31 cellular contexts compared by ENCODE assay signal in the genomic region with DNA sequence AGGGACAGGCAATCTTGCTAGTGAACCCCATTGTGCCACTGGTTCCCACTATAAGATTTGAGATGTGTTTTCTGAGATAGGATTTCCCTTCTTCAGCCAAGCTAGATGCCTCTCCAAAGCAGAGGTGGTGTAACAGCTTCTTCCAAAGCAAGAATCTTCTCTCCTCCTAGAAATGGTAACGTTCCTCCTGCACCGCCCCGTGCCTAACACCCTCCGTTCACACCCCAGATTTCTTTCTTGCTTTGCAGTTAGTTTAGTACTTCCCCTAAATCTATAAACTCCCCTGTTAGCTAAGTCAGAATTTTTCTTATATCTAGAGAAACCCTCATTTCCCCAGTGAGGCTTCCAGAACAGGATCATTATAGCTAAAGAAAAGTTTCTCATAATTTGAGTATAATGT.
DNase-seq lines count a peak whose midpoint lies in the region; ATAC-seq and TF ChIP-seq lines count a peak whose summit lies in the region.
"Had no signal": no experiment of that assay in that cellular context is flagged by ENCODE, and none has a peak within 500 bp of the region (broad histone marks: within the 10 kb centered on the region; RNA-seq: fewer than 3 reads in every experiment).

No MANE protein-coding gene starts in this region.

- H3K27me3 Mint-ChIP-seq in neural progenitor cell (ENCODE audit: insufficient read depth, low read depth) = no peaks in the 10 kb centered on the region
- H3K27me3 Mint-ChIP-seq: B cell; CD4-positive, alpha-beta memory T cell; CD4-positive, alpha-beta T cell; CD8-positive, alpha-beta memory T cell had no signal

- no peaks in the 10 kb centered on the region for H3K27me3 ChIP-seq in neural progenitor cell
- H3K27me3 ChIP-seq: BE2C; BLaER1; BLaER1 treated with 17β-estradiol and CSF1 and Interleukin-3, amounts not matched to agents 10 nM and 100 nM had no signal

- no peaks in the 10 kb centered on the region for H3F3A ChIP-seq in neural progenitor cell (ENCODE audit: low read depth)

- no peaks in the 10 kb centered on the region for H3K79me2 ChIP-seq in neural progenitor cell (ENCODE audit: low read depth)

- ATAC-seq in left ventricle myocardium superior = no peak
- ATAC-seq: A549; CD8-positive, alpha-beta T cell had no signal

- H3K4me3 Mint-ChIP-seq in neural progenitor cell = no peak overlapping the region
- H3K4me3 Mint-ChIP-seq: B cell; CD14-positive monocyte; CD4-positive, alpha-beta memory T cell; CD4-positive, alpha-beta T cell; CD4-positive, CD25-positive, alpha-beta regulatory T cell; CD8-positive, alpha-beta memory T cell; CD8-positive, alpha-beta T cell had no signal

- H3K36me3 ChIP-seq in neural progenitor cell = no peaks in the 10 kb centered on the region
- H3K36me3 ChIP-seq: BE2C; BLaER1; BLaER1 treated with 17β-estradiol and CSF1 and Interleukin-3, amounts not matched to agents 10 nM and 100 nM had no signal

- H4K20me1 ChIP-seq in neural progenitor cell (ENCODE audit: low read depth) = no peaks in the 10 kb centered on the region
- H4K20me1 ChIP-seq: BLaER1; BLaER1 treated with 17β-estradiol and CSF1 and Interleukin-3, amounts not matched to agents 10 nM and 100 nM had no signal

- no peak overlapping the region for H3K4me3 ChIP-seq in neural progenitor cell
- H3K4me3 ChIP-seq: A549; BLaER1; BLaER1 treated with 17β-estradiol and CSF1 and Interleukin-3, amounts not matched to agents 10 nM and 100 nM had no signal

- H3K9me3 ChIP-seq in neural progenitor cell (ENCODE audit: low read depth) = no peaks in the 10 kb centered on the region
- H3K9me3 ChIP-seq: A549, BE2C, BLaER1 had no signal

- no peak overlapping the region for H3K27ac ChIP-seq in neural progenitor cell
- H3K27ac ChIP-seq: 22Rv1; A549; BLaER1; BLaER1 treated with 17β-estradiol and CSF1 and Interleukin-3, amounts not matched to agents 10 nM and 100 nM; C4-2B had no signal

- H3K9me3 Mint-ChIP-seq in neural progenitor cell = no peaks in the 10 kb centered on the region
- H3K9me3 Mint-ChIP-seq: CD4-positive, alpha-beta memory T cell; CD4-positive, alpha-beta T cell; CD8-positive, alpha-beta memory T cell; CD8-positive, alpha-beta T cell had no signal

- intact Hi-C loops in left ventricle myocardium superior (cut with micrococcal nuclease) = no loop called here

- no peaks in the 10 kb centered on the region for H3K36me3 Mint-ChIP-seq in neural progenitor cell
- H3K36me3 Mint-ChIP-seq: CD14-positive monocyte; CD4-positive, alpha-beta memory T cell; CD4-positive, CD25-positive, alpha-beta regulatory T cell; CD8-positive, alpha-beta T cell had no signal

- H3K4me1 Mint-ChIP-seq in neural progenitor cell = no peaks in the 10 kb centered on the region
- H3K4me1 Mint-ChIP-seq: B cell had no signal

- peak; percentile 7 for DNase-seq in inferior parietal cortex (ENCODE audit: extremely low spot score)
- no peak for DNase-seq in neural progenitor cell (ENCODE audit: low spot score)
- DNase-seq in cerebellum (ENCODE audit: low spot score) = no peak
- no peak for DNase-seq in left ventricle myocardium superior
- DNase-seq: 8988T; ACHN; AML-193; BE2C; C1 segment of cervical spinal cord; Caco-2; Calu3; CD4-positive, alpha-beta memory T cell; CD4-positive, alpha-beta T cell; CD4-positive, CD25-positive, alpha-beta regulatory T cell; CD8-positive, alpha-beta memory T cell; CD8-positive, alpha-beta T cell; COR-L47; DMS 273 treated with DMSO at 0.1 percent for 48 hours; DMS153; DMS53; DMS79; DMS79 treated with DMSO at 0.1 percent for 48 hours; DND-41; EL had no signal

- no peaks in the 10 kb centered on the region for H3K4me1 ChIP-seq in neural progenitor cell
- H3K4me1 ChIP-seq: A549, BE2C, BLaER1, Caco-2 had no signal

- no peak overlapping the region for H3K9ac ChIP-seq in neural progenitor cell
- H3K9ac ChIP-seq: BLaER1; BLaER1 treated with 17β-estradiol and CSF1 and Interleukin-3, amounts not matched to agents 10 nM and 100 nM had no signal

- H2AFZ ChIP-seq in neural progenitor cell (replicated peaks) = no peak overlapping the region

- H3K27ac Mint-ChIP-seq in neural progenitor cell = peak overlapping the region; percentile 64
- H3K27ac Mint-ChIP-seq: B cell; CD14-positive monocyte; CD4-positive, alpha-beta memory T cell; CD4-positive, alpha-beta T cell; CD4-positive, CD25-positive, alpha-beta regulatory T cell; CD8-positive, alpha-beta memory T cell; CD8-positive, alpha-beta T cell had no signal

- no peak overlapping the region for H3K4me2 ChIP-seq in neural progenitor cell
- H3K4me2 ChIP-seq: A549; BLaER1; BLaER1 treated with 17β-estradiol and CSF1 and Interleukin-3, amounts not matched to agents 10 nM and 100 nM had no signal

- no peak for TF ChIP-seq CTCF in neural progenitor cell (IDR thresholded peaks at IDR 0.05)
